Comparison of ENCODE assay signal across 25 cellular contexts in genomic region chr7:49081076-49081475, GRCh38.
"Had no signal": no experiment of that assay in that cellular context is flagged by ENCODE, and none has a peak within 500 bp of the region (broad histone marks: within the 10 kb centered on the region; RNA-seq: fewer than 3 reads in every experiment).

No MANE protein-coding gene starts in this region.

- H3K27ac Mint-ChIP-seq: IgD-negative memory B cell had no signal

- H3K36me3 Mint-ChIP-seq: IgD-negative memory B cell had no signal

- H3K27me3 Mint-ChIP-seq: IgD-negative memory B cell had no signal

- H3K4me1 ChIP-seq: SJSA1 had no signal

- H3K27me3 ChIP-seq: SJSA1 had no signal

- H3K9me3 ChIP-seq: SJSA1 had no signal

- H3K4me2 ChIP-seq: KMS-11 had no signal

- H3K4me3 ChIP-seq: K562, SJSA1, SK-N-MC had no signal

- DNase-seq: Kasumi-1; MM.1S; NCI-H1092 treated with DMSO at 0.1 percent for 48 hours; NCI-H1436; NCI-H187; NCI-H2029; NCI-H2081 treated with DMSO at 0.1 percent for 48 hours; NCI-H2171; NCI-H226; NCI-H446; NCI-H510A; NCI-H524 treated with DMSO at 0.1 percent for 48 hours; NCI-H69; NCI-H774; NK-92 treated with Interleukin-12 subunit alpha and Interleukin-12 subunit beta, amount 100 ng/mL, for 24 hours; PC-3; SIG-M5 had no signal

- H3K27ac ChIP-seq: HL-60, KMS-11, RWPE1, SJSA1, SK-N-MC had no signal

- ATAC-seq: K562, Panc1, PC-3 had no signal

- H3K36me3 ChIP-seq: SJSA1 had no signal

- H3K4me3 Mint-ChIP-seq: IgD-negative memory B cell had no signal
